In genomic region chr2:201785135-201785534, GRCh38 we compare ENCODE assay signal across 25 cellular contexts. TPM values are rescaled to one million over a fixed set of nuclear protein-coding genes. Genes with fewer than 3 reads are reported as not detected.
"Had no signal": no experiment of that assay in that cellular context is flagged by ENCODE, and none has a peak within 500 bp of the region (broad histone marks: within the 10 kb centered on the region; RNA-seq: fewer than 3 reads in every experiment).

No MANE protein-coding gene starts in this region.

- H3K27me3 ChIP-seq: brain microvascular endothelial cell, cardiac muscle cell, MG63, SJSA1 had no signal

- H3K9me3 ChIP-seq: MG63, SJSA1 had no signal

- H3K27ac ChIP-seq: brain microvascular endothelial cell, cardiac muscle cell, SJSA1, WERI-Rb-1 had no signal

- H3K4me3 ChIP-seq: cardiac muscle cell, MG63, SJSA1 had no signal

- DNase-seq: activated CD4-positive, alpha-beta memory T cell treated with anti-CD3 and anti-CD28 coated beads, Interleukin-2, amount 10 ng/mL, durations not matched to agents 7 days and 5 days; activated CD4-positive, alpha-beta T cell treated with anti-CD3 and anti-CD28 coated beads for 36 hours; activated CD4-positive, alpha-beta T cell treated with anti-CD3 and anti-CD28 coated beads, Interleukin-2, amount 50 U/mL, for 1 hour; activated gamma-delta T cell treated with Interleukin-2 at 50 U/mL for 16 hours; activated naive CD4-positive, alpha-beta T cell treated with anti-CD3 and anti-CD28 coated beads, Interleukin-2, amount 10 ng/mL, durations not matched to agents 7 days and 5 days; activated naive CD8-positive, alpha-beta T cell treated with anti-CD3 and anti-CD28 coated beads for 36 hours; activated T-cell treated with anti-CD3 and anti-CD28 coated beads for 4 hours; activated T-cell treated with anti-CD3 and anti-CD28 coated beads, Interleukin-2, amount 50 U/mL, for 48 hours; brain microvascular endothelial cell; MG63; NCI-H1105; NCI-H1436; NCI-H1694 treated with DMSO at 0.1 percent for 48 hours; NCI-H2029 treated with DMSO at 0.1 percent for 48 hours; NCI-H345; NCI-H510A; NCI-H69; NK-92 treated with Interleukin-12 subunit alpha and Interleukin-12 subunit beta, amount 100 ng/mL, for 24 hours; PC-3; SHP77; WERI-Rb-1 had no signal

- H3K36me3 ChIP-seq: brain microvascular endothelial cell, cardiac muscle cell, MG63, WERI-Rb-1 had no signal

RNA-seq across cellular contexts. Expression of gene CDK15, which starts 21.2 kb away (rescaled TPM):
- total RNA-seq: activated CD4-positive, alpha-beta memory T cell treated with anti-CD3 and anti-CD28 coated beads, Interleukin-2, amount 10 ng/mL, durations not matched to agents 7 days and 5 days; activated CD4-positive, alpha-beta T cell treated with anti-CD3 and anti-CD28 coated beads for 36 hours; activated CD8-positive, alpha-beta memory T cell treated with anti-CD3 and anti-CD28 coated beads for 36 hours; activated naive CD8-positive, alpha-beta T cell treated with anti-CD3 and anti-CD28 coated beads for 36 hours; activated T-helper 17 cell treated with anti-CD3 and anti-CD28 coated beads, Interleukin-2, amount 50 U/mL, for 72 hours; cardiac muscle cell had no signal
- polyA plus RNA-seq: cardiac muscle cell had no signal
